Comparison of ENCODE assay signal across 2 cellular contexts in genomic region chr15:75712668-75713337, GRCh38.
TF ChIP-seq lines count a peak whose summit lies in the region.

A gene with protein sequence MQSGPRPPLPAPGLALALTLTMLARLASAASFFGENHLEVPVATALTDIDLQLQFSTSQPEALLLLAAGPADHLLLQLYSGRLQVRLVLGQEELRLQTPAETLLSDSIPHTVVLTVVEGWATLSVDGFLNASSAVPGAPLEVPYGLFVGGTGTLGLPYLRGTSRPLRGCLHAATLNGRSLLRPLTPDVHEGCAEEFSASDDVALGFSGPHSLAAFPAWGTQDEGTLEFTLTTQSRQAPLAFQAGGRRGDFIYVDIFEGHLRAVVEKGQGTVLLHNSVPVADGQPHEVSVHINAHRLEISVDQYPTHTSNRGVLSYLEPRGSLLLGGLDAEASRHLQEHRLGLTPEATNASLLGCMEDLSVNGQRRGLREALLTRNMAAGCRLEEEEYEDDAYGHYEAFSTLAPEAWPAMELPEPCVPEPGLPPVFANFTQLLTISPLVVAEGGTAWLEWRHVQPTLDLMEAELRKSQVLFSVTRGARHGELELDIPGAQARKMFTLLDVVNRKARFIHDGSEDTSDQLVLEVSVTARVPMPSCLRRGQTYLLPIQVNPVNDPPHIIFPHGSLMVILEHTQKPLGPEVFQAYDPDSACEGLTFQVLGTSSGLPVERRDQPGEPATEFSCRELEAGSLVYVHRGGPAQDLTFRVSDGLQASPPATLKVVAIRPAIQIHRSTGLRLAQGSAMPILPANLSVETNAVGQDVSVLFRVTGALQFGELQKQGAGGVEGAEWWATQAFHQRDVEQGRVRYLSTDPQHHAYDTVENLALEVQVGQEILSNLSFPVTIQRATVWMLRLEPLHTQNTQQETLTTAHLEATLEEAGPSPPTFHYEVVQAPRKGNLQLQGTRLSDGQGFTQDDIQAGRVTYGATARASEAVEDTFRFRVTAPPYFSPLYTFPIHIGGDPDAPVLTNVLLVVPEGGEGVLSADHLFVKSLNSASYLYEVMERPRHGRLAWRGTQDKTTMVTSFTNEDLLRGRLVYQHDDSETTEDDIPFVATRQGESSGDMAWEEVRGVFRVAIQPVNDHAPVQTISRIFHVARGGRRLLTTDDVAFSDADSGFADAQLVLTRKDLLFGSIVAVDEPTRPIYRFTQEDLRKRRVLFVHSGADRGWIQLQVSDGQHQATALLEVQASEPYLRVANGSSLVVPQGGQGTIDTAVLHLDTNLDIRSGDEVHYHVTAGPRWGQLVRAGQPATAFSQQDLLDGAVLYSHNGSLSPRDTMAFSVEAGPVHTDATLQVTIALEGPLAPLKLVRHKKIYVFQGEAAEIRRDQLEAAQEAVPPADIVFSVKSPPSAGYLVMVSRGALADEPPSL (N-terminal part only) (minus strand): TSS chr15:75712848. CDS start chr15:75712755, 93 bp downstream.

TF ChIP-seq in HEK293, 187 proteins besides CTCF, POLR2A, EP300 and RAD21 (continued from another document and continues in another):
- TF ChIP-seq YY2 (tag by site-specific recombination; IDR thresholded peaks at IDR 0.05) = no peak
- no peak for TF ChIP-seq ZNF677 (tag by site-specific recombination; IDR thresholded peaks at IDR 0.05)
- peak; percentile 76 for TF ChIP-seq ZNF76 (tag by site-specific recombination; IDR thresholded peaks at IDR 0.05; ENCODE audit: borderline replicate concordance, low read depth)
- no peak for TF ChIP-seq PRDM2 (tag by site-specific recombination; IDR thresholded peaks at IDR 0.05; ENCODE audit: borderline replicate concordance)
- TF ChIP-seq ZNF148 (tag by site-specific recombination; IDR thresholded peaks at IDR 0.05; ENCODE audit: borderline replicate concordance) = no peak
- peak; percentile 87; the same call in 1 of the 2 replicates for TF ChIP-seq ZBTB6 (tag by site-specific recombination; IDR thresholded peaks at IDR 0.05)
- TF ChIP-seq IKZF3 (tag by site-specific recombination; IDR thresholded peaks at IDR 0.05) = peak; percentile 81
- TF ChIP-seq GLIS1 (tag by site-specific recombination; IDR thresholded peaks at IDR 0.05) = peak; percentile 57; the same call in 1 of the 2 replicates
- no peak for TF ChIP-seq WT1 (tag by site-specific recombination; IDR thresholded peaks at IDR 0.05)
- peak; percentile 79 for TF ChIP-seq ZBTB17 (tag by site-specific recombination; IDR thresholded peaks at IDR 0.05)
- peak; percentile 76 for TF ChIP-seq ZFHX2 (tag by site-specific recombination; conservative IDR thresholded peaks at IDR 0.05)
- TF ChIP-seq KLF10 (tag by site-specific recombination; IDR thresholded peaks at IDR 0.05) = peak; percentile 50; the same call in 1 of the 2 replicates

TF ChIP-seq in GM12878, 131 proteins besides CTCF, POLR2A, EP300 and RAD21 (continued from another document):
- TF ChIP-seq, protein P1, sequence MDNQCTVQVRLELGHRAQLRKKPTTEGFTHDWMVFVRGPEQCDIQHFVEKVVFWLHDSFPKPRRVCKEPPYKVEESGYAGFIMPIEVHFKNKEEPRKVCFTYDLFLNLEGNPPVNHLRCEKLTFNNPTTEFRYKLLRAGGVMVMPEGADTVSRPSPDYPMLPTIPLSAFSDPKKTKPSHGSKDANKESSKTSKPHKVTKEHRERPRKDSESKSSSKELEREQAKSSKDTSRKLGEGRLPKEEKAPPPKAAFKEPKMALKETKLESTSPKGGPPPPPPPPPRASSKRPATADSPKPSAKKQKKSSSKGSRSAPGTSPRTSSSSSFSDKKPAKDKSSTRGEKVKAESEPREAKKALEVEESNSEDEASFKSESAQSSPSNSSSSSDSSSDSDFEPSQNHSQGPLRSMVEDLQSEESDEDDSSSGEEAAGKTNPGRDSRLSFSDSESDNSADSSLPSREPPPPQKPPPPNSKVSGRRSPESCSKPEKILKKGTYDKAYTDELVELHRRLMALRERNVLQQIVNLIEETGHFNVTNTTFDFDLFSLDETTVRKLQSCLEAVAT (IDR thresholded peaks at IDR 0.05) = no peak
- no peak for TF ChIP-seq REST (IDR thresholded peaks at IDR 0.05; ENCODE audit: low read depth, low read length)
- no peak for TF ChIP-seq TAF1 (IDR thresholded peaks at IDR 0.05; ENCODE audit: borderline replicate concordance, low read depth, low read length)
- no peak for TF ChIP-seq SREBF1 (IDR thresholded peaks at IDR 0.05; ENCODE audit: low read length)
- TF ChIP-seq TCF3 (IDR thresholded peaks at IDR 0.05; ENCODE audit: borderline replicate concordance, insufficient read depth, low read depth, low read length) = no peak
- no peak for TF ChIP-seq LARP7 (IDR thresholded peaks at IDR 0.05)
- TF ChIP-seq, protein P2, sequence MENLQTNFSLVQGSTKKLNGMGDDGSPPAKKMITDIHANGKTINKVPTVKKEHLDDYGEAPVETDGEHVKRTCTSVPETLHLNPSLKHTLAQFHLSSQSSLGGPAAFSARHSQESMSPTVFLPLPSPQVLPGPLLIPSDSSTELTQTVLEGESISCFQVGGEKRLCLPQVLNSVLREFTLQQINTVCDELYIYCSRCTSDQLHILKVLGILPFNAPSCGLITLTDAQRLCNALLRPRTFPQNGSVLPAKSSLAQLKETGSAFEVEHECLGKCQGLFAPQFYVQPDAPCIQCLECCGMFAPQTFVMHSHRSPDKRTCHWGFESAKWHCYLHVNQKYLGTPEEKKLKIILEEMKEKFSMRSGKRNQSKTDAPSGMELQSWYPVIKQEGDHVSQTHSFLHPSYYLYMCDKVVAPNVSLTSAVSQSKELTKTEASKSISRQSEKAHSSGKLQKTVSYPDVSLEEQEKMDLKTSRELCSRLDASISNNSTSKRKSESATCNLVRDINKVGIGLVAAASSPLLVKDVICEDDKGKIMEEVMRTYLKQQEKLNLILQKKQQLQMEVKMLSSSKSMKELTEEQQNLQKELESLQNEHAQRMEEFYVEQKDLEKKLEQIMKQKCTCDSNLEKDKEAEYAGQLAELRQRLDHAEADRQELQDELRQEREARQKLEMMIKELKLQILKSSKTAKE (IDR thresholded peaks at IDR 0.05; ENCODE audit: low read depth, poor library complexity, severe bottlenecking) = no peak
- no peak for TF ChIP-seq KAT2A (conservative IDR thresholded peaks at IDR 0.05; ENCODE audit: control insufficient read depth, low read depth, low read length)
- TF ChIP-seq IRF5 (IDR thresholded peaks at IDR 0.05; ENCODE audit: borderline replicate concordance) = no peak
- no peak for TF ChIP-seq NFYA (IDR thresholded peaks at IDR 0.05; ENCODE audit: borderline replicate concordance, low read depth, low read length)
- TF ChIP-seq, protein P3, sequence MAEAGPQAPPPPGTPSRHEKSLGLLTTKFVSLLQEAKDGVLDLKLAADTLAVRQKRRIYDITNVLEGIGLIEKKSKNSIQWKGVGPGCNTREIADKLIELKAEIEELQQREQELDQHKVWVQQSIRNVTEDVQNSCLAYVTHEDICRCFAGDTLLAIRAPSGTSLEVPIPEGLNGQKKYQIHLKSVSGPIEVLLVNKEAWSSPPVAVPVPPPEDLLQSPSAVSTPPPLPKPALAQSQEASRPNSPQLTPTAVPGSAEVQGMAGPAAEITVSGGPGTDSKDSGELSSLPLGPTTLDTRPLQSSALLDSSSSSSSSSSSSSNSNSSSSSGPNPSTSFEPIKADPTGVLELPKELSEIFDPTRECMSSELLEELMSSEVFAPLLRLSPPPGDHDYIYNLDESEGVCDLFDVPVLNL (IDR thresholded peaks at IDR 0.05; ENCODE audit: low read depth, low read length) = no peak
- no peak for TF ChIP-seq RFX5 (IDR thresholded peaks at IDR 0.05; ENCODE audit: low read depth, low read length)
- TF ChIP-seq RUNX3 (IDR thresholded peaks at IDR 0.05; ENCODE audit: low read length) = no peak
- TF ChIP-seq GABPA (IDR thresholded peaks at IDR 0.05; ENCODE audit: low read depth) = no peak
- no peak for TF ChIP-seq PBX3 (IDR thresholded peaks at IDR 0.05; ENCODE audit: insufficient replicate concordance, low read depth, low read length)
TF ChIP-seq in GM12878: peak in this region for 0.
